In the genomic region with DNA sequence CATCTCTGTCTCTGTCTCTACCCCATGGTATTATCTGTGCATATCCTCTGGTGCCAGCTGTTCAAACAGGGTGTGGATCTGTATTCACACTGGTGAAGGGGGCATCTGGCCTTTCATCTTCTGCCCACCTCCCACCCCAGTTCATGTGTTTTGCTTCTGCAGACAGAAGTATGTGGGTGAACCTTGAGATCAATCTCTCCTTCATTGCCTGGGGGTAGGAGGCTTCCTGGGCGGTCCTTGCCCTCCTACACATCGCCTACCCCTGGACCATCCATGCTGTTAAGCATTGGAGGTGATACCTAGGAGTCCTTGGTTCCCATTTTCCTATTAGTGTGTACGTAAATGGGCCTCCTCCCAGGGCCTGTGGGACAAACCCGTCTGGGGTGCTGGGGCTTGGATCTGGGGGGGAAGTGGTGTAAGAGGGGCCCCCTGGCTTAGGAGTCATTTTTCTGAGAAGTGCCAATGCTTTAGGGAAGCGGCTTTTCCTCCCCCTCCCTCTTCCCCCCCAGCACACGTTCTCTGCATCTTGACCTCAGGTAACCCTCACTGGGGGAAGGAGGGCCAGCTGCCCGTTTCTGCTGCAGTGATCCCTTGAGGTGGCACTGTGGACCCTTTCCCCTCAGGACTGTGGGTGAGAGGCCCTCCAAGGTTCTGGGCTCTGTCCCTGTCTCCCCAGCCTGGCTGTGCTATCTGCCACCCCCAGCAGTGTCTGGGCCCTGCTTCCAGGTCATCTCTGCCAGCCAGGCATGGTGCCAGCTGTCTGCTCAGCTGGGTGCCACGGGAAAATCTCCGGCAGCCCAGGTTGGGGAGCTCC, we compare ENCODE assay signal across 1 cellular context.
TF ChIP-seq lines count a peak whose summit lies in the region.

No MANE protein-coding gene starts in this region.

TF ChIP-seq in GM23338, 12 proteins besides CTCF, POLR2A, EP300 and RAD21 (continued from another document):
- no peak for TF ChIP-seq REST (IDR thresholded peaks at IDR 0.05; ENCODE audit: unreplicated experiment)
- TF ChIP-seq, protein P1, sequence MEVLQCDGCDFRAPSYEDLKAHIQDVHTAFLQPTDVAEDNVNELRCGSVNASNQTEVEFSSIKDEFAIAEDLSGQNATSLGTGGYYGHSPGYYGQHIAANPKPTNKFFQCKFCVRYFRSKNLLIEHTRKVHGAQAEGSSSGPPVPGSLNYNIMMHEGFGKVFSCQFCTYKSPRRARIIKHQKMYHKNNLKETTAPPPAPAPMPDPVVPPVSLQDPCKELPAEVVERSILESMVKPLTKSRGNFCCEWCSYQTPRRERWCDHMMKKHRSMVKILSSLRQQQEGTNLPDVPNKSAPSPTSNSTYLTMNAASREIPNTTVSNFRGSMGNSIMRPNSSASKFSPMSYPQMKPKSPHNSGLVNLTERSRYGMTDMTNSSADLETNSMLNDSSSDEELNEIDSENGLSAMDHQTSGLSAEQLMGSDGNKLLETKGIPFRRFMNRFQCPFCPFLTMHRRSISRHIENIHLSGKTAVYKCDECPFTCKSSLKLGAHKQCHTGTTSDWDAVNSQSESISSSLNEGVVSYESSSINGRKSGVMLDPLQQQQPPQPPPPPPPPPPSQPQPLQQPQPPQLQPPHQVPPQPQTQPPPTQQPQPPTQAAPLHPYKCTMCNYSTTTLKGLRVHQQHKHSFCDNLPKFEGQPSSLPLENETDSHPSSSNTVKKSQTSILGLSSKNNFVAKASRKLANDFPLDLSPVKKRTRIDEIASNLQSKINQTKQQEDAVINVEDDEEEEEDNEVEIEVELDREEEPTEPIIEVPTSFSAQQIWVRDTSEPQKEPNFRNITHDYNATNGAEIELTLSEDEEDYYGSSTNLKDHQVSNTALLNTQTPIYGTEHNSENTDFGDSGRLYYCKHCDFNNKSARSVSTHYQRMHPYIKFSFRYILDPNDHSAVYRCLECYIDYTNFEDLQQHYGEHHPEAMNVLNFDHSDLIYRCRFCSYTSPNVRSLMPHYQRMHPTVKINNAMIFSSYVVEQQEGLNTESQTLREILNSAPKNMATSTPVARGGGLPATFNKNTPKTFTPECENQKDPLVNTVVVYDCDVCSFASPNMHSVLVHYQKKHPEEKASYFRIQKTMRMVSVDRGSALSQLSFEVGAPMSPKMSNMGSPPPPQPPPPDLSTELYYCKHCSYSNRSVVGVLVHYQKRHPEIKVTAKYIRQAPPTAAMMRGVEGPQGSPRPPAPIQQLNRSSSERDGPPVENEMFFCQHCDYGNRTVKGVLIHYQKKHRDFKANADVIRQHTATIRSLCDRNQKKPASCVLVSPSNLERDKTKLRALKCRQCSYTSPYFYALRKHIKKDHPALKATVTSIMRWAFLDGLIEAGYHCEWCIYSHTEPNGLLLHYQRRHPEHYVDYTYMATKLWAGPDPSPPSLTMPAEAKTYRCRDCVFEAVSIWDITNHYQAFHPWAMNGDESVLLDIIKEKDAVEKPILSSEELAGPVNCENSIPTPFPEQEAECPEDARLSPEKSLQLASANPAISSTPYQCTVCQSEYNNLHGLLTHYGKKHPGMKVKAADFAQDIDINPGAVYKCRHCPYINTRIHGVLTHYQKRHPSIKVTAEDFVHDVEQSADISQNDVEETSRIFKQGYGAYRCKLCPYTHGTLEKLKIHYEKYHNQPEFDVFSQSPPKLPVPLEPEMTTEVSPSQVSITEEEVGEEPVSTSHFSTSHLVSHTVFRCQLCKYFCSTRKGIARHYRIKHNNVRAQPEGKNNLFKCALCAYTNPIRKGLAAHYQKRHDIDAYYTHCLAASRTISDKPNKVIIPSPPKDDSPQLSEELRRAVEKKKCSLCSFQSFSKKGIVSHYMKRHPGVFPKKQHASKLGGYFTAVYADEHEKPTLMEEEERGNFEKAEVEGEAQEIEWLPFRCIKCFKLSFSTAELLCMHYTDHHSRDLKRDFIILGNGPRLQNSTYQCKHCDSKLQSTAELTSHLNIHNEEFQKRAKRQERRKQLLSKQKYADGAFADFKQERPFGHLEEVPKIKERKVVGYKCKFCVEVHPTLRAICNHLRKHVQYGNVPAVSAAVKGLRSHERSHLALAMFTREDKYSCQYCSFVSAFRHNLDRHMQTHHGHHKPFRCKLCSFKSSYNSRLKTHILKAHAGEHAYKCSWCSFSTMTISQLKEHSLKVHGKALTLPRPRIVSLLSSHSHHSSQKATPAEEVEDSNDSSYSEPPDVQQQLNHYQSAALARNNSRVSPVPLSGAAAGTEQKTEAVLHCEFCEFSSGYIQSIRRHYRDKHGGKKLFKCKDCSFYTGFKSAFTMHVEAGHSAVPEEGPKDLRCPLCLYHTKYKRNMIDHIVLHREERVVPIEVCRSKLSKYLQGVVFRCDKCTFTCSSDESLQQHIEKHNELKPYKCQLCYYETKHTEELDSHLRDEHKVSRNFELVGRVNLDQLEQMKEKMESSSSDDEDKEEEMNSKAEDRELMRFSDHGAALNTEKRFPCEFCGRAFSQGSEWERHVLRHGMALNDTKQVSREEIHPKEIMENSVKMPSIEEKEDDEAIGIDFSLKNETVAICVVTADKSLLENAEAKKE (CRISPR knock-in tag; IDR thresholded peaks at IDR 0.05) = no peak
- TF ChIP-seq, protein P2, sequence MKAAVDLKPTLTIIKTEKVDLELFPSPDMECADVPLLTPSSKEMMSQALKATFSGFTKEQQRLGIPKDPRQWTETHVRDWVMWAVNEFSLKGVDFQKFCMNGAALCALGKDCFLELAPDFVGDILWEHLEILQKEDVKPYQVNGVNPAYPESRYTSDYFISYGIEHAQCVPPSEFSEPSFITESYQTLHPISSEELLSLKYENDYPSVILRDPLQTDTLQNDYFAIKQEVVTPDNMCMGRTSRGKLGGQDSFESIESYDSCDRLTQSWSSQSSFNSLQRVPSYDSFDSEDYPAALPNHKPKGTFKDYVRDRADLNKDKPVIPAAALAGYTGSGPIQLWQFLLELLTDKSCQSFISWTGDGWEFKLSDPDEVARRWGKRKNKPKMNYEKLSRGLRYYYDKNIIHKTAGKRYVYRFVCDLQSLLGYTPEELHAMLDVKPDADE (IDR thresholded peaks at IDR 0.05) = no peak
